ENCODE assay signal across 24 cellular contexts in the genomic region with DNA sequence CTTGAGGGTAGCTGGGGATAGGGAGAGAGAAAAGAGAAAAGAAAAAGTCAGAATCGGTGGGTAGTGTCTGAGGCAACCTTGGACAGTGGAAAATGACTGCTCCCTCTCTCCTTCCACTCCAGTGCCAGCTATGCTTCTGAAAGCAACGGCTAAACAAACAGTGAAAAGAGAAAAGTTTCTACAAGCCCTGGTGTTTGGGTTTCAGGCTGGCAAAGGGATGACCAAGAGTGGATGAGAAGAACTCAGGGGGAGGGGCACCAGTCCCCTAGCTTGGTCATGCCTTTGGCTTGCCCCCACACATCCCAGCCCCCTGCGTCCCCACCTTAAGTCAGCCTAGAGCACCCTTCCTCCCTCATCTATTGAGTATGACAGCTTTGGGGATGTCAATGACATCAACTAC. TPM values are rescaled to one million over a fixed set of nuclear protein-coding genes. Genes with fewer than 3 reads are reported as not detected.
"Had no signal": no experiment of that assay in that cellular context is flagged by ENCODE, and none has a peak within 500 bp of the region (broad histone marks: within the 10 kb centered on the region; RNA-seq: fewer than 3 reads in every experiment).

No MANE protein-coding gene starts in this region.

- H3K4me2 ChIP-seq: PC-9 had no signal

- H3K36me3 Mint-ChIP-seq: activated naive CD8-positive, alpha-beta T cell treated with anti-CD3 and anti-CD28 coated beads, Interleukin-2, amount 10 ng/mL, durations not matched to agents 7 days and 5 days had no signal

- H3K4me1 Mint-ChIP-seq: T-helper 17 cell had no signal

- H3K27me3 ChIP-seq: adrenal gland, MG63 had no signal

- H3K9me3 Mint-ChIP-seq: central memory CD8-positive, alpha-beta T cell had no signal

- DNase-seq: activated CD4-positive, alpha-beta T cell treated with anti-CD3 and anti-CD28 coated beads for 4 hours; activated CD4-positive, alpha-beta T cell treated with anti-CD3 and anti-CD28 coated beads, Interleukin-2, amount 50 U/mL, for 4 hours; activated CD8-positive, alpha-beta memory T cell treated with anti-CD3 and anti-CD28 coated beads, Interleukin-2, amount 50 U/mL, for 48 hours; activated CD8-positive, alpha-beta T cell treated with anti-CD3 and anti-CD28 coated beads, Interleukin-2, amount 10 ng/mL, durations not matched to agents 7 days and 5 days; activated naive CD4-positive, alpha-beta T cell treated with anti-CD3 and anti-CD28 coated beads, Interleukin-2, amount 50 U/mL, for 16 hours; activated naive CD8-positive, alpha-beta T cell treated with anti-CD3 and anti-CD28 coated beads, Interleukin-2, amount 10 ng/mL, durations not matched to agents 7 days and 5 days; activated T-cell treated with anti-CD3 and anti-CD28 coated beads, Interleukin-2, amount 50 U/mL, for 1 hour; adrenal gland; anterior cingulate cortex; MG63; MV-4-11; NCI-H1092 treated with DMSO at 0.1 percent for 48 hours; NCI-H1417 treated with DMSO at 0.1 percent for 48 hours; NCI-H1694; NCI-H2029; NCI-H345; NCI-H510A; NCI-H69; PC-9; SIG-M5; T-helper 17 cell; T1000 had no signal

- ATAC-seq: activated CD8-positive, alpha-beta T cell treated with anti-CD3 and anti-CD28 coated beads, Interleukin-2, amount 10 ng/mL, durations not matched to agents 7 days and 5 days; T-helper 17 cell had no signal

- H3K36me3 ChIP-seq: MG63 had no signal

- H3K4me3 Mint-ChIP-seq: activated CD8-positive, alpha-beta T cell treated with anti-CD3 and anti-CD28 coated beads, Interleukin-2, amount 10 ng/mL, durations not matched to agents 7 days and 5 days; activated naive CD8-positive, alpha-beta T cell treated with anti-CD3 and anti-CD28 coated beads, Interleukin-2, amount 10 ng/mL, durations not matched to agents 7 days and 5 days; central memory CD8-positive, alpha-beta T cell; T-helper 17 cell had no signal

- H3K4me1 ChIP-seq: adrenal gland had no signal

- H2AFZ ChIP-seq: PC-9 had no signal

- H3K4me3 ChIP-seq: adrenal gland, MG63, PC-9 had no signal

- H3K9me3 ChIP-seq: adrenal gland had no signal

- H3K27ac Mint-ChIP-seq: activated CD8-positive, alpha-beta T cell treated with anti-CD3 and anti-CD28 coated beads, Interleukin-2, amount 10 ng/mL, durations not matched to agents 7 days and 5 days; activated naive CD8-positive, alpha-beta T cell treated with anti-CD3 and anti-CD28 coated beads, Interleukin-2, amount 10 ng/mL, durations not matched to agents 7 days and 5 days; T-helper 17 cell had no signal

- H3K27ac ChIP-seq: adrenal gland, PC-9, VCaP had no signal

- H3K27me3 Mint-ChIP-seq: central memory CD8-positive, alpha-beta T cell had no signal

RNA-seq across cellular contexts. Expression of a gene that starts 8.6 kb away (rescaled TPM):
- total RNA-seq: activated CD8-positive, alpha-beta T cell treated with anti-CD3 and anti-CD28 coated beads, Interleukin-2, amount 10 ng/mL, durations not matched to agents 7 days and 5 days; T-helper 17 cell had no signal

RNA-seq across cellular contexts. Expression of a gene that starts 22.4 kb away (rescaled TPM):
- total RNA-seq: activated CD8-positive, alpha-beta T cell treated with anti-CD3 and anti-CD28 coated beads, Interleukin-2, amount 10 ng/mL, durations not matched to agents 7 days and 5 days; activated naive CD8-positive, alpha-beta T cell treated with anti-CD3 and anti-CD28 coated beads, Interleukin-2, amount 10 ng/mL, durations not matched to agents 7 days and 5 days; T-helper 17 cell had no signal
